In the genomic region with DNA sequence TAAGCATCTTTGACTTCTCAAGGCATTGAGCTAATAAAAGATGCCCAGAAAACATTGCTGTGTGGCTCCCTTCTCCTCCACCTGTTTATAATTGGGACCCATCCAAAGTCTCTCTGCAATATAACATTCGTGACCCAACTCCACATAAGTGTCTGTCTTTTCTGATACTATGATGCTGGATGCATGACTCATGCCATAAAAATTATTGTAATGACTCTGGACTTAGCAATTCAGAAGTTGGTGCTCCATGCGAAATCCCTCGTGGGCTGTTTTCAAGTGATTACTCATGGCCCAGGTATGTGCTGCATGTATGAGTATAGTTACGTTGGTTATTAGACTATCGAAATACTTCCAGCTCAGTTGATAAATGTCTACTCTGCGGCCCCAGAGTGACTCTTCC, we compare ENCODE assay signal across 1 cellular context.
TF ChIP-seq lines count a peak whose summit lies in the region.

No MANE protein-coding gene starts in this region.

TF ChIP-seq in HEK293, 187 proteins besides CTCF, POLR2A, EP300 and RAD21 (continued from another document):
- TF ChIP-seq, protein P1, sequence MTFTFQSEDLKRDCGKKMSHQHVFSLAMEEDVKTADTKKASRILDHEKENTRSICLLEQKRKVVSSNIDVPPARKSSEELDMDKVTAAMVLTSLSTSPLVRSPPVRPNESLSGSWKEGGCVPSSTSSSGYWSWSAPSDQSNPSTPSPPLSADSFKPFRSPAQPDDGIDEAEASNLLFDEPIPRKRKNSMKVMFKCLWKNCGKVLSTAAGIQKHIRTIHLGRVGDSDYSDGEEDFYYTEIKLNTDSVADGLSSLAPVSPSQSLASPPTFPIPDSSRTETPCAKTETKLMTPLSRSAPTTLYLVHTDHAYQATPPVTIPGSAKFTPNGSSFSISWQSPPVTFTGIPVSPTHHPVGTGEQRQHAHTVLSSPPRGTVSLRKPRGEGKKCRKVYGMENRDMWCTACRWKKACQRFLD (tag by site-specific recombination; IDR thresholded peaks at IDR 0.05) = no peak
- TF ChIP-seq, protein P2, sequence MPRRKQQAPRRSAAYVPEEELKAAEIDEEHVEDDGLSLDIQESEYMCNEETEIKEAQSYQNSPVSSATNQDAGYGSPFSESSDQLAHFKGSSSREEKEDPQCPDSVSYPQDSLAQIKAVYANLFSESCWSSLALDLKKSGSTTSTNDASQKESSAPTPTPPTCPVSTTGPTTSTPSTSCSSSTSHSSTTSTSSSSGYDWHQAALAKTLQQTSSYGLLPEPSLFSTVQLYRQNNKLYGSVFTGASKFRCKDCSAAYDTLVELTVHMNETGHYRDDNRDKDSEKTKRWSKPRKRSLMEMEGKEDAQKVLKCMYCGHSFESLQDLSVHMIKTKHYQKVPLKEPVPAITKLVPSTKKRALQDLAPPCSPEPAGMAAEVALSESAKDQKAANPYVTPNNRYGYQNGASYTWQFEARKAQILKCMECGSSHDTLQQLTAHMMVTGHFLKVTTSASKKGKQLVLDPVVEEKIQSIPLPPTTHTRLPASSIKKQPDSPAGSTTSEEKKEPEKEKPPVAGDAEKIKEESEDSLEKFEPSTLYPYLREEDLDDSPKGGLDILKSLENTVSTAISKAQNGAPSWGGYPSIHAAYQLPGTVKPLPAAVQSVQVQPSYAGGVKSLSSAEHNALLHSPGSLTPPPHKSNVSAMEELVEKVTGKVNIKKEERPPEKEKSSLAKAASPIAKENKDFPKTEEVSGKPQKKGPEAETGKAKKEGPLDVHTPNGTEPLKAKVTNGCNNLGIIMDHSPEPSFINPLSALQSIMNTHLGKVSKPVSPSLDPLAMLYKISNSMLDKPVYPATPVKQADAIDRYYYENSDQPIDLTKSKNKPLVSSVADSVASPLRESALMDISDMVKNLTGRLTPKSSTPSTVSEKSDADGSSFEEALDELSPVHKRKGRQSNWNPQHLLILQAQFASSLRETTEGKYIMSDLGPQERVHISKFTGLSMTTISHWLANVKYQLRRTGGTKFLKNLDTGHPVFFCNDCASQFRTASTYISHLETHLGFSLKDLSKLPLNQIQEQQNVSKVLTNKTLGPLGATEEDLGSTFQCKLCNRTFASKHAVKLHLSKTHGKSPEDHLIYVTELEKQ (tag by site-specific recombination; IDR thresholded peaks at IDR 0.05; ENCODE audit: borderline replicate concordance) = peak; percentile 78
- TF ChIP-seq, protein P3, sequence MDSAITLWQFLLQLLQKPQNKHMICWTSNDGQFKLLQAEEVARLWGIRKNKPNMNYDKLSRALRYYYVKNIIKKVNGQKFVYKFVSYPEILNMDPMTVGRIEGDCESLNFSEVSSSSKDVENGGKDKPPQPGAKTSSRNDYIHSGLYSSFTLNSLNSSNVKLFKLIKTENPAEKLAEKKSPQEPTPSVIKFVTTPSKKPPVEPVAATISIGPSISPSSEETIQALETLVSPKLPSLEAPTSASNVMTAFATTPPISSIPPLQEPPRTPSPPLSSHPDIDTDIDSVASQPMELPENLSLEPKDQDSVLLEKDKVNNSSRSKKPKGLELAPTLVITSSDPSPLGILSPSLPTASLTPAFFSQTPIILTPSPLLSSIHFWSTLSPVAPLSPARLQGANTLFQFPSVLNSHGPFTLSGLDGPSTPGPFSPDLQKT (IDR thresholded peaks at IDR 0.05; ENCODE audit: borderline replicate concordance, low read depth, low read length) = no peak
- peak; percentile 36; the same call in 1 of the 2 replicates for TF ChIP-seq OSR2 (tag by site-specific recombination; IDR thresholded peaks at IDR 0.05)
- peak; percentile 87 for TF ChIP-seq ZEB2 (tag by site-specific recombination; IDR thresholded peaks at IDR 0.05)
- TF ChIP-seq, protein P4, sequence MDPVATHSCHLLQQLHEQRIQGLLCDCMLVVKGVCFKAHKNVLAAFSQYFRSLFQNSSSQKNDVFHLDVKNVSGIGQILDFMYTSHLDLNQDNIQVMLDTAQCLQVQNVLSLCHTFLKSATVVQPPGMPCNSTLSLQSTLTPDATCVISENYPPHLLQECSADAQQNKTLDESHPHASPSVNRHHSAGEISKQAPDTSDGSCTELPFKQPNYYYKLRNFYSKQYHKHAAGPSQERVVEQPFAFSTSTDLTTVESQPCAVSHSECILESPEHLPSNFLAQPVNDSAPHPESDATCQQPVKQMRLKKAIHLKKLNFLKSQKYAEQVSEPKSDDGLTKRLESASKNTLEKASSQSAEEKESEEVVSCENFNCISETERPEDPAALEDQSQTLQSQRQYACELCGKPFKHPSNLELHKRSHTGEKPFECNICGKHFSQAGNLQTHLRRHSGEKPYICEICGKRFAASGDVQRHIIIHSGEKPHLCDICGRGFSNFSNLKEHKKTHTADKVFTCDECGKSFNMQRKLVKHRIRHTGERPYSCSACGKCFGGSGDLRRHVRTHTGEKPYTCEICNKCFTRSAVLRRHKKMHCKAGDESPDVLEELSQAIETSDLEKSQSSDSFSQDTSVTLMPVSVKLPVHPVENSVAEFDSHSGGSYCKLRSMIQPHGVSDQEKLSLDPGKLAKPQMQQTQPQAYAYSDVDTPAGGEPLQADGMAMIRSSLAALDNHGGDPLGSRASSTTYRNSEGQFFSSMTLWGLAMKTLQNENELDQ (tag by site-specific recombination; IDR thresholded peaks at IDR 0.05; ENCODE audit: low read depth) = no peak
- no peak for TF ChIP-seq ZNF596 (tag by site-specific recombination; IDR thresholded peaks at IDR 0.05)
- TF ChIP-seq ZNF302 (tag by site-specific recombination; IDR thresholded peaks at IDR 0.05; ENCODE audit: low read depth) = no peak
- TF ChIP-seq, protein P5, sequence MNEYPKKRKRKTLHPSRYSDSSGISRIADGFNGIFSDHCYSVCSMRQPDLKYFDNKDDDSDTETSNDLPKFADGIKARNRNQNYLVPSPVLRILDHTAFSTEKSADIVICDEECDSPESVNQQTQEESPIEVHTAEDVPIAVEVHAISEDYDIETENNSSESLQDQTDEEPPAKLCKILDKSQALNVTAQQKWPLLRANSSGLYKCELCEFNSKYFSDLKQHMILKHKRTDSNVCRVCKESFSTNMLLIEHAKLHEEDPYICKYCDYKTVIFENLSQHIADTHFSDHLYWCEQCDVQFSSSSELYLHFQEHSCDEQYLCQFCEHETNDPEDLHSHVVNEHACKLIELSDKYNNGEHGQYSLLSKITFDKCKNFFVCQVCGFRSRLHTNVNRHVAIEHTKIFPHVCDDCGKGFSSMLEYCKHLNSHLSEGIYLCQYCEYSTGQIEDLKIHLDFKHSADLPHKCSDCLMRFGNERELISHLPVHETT (tag by site-specific recombination; IDR thresholded peaks at IDR 0.05) = peak; percentile 91; the same call in 1 of the 2 replicates
- no peak for TF ChIP-seq YY2 (tag by site-specific recombination; IDR thresholded peaks at IDR 0.05)
- TF ChIP-seq, protein P6, sequence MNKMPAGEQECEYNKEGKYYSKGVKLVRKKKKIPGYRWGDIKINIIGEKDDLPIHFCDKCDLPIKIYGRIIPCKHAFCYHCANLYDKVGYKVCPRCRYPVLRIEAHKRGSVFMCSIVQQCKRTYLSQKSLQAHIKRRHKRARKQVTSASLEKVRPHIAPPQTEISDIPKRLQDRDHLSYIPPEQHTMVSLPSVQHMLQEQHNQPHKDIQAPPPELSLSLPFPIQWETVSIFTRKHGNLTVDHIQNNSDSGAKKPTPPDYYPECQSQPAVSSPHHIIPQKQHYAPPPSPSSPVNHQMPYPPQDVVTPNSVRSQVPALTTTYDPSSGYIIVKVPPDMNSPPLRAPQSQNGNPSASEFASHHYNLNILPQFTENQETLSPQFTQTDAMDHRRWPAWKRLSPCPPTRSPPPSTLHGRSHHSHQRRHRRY (tag by site-specific recombination; IDR thresholded peaks at IDR 0.05) = no peak
- TF ChIP-seq, protein P7, sequence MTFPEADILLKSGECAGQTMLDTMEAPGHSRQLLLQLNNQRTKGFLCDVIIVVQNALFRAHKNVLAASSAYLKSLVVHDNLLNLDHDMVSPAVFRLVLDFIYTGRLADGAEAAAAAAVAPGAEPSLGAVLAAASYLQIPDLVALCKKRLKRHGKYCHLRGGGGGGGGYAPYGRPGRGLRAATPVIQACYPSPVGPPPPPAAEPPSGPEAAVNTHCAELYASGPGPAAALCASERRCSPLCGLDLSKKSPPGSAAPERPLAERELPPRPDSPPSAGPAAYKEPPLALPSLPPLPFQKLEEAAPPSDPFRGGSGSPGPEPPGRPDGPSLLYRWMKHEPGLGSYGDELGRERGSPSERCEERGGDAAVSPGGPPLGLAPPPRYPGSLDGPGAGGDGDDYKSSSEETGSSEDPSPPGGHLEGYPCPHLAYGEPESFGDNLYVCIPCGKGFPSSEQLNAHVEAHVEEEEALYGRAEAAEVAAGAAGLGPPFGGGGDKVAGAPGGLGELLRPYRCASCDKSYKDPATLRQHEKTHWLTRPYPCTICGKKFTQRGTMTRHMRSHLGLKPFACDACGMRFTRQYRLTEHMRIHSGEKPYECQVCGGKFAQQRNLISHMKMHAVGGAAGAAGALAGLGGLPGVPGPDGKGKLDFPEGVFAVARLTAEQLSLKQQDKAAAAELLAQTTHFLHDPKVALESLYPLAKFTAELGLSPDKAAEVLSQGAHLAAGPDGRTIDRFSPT (tag by site-specific recombination; IDR thresholded peaks at IDR 0.05) = peak; percentile 92
- no peak for TF ChIP-seq ZNF777 (tag by site-specific recombination; IDR thresholded peaks at IDR 0.05; ENCODE audit: borderline replicate concordance)
- TF ChIP-seq ZBTB17 (tag by site-specific recombination; IDR thresholded peaks at IDR 0.05) = peak; percentile 46
- TF ChIP-seq SCRT1 (tag by site-specific recombination; IDR thresholded peaks at IDR 0.05; ENCODE audit: borderline replicate concordance) = no peak
- no peak for TF ChIP-seq ZNF830 (tag by site-specific recombination; IDR thresholded peaks at IDR 0.05; ENCODE audit: low read depth)
- peak; percentile 38; the same call in 1 of the 2 replicates for TF ChIP-seq ZNF324 (tag by site-specific recombination; IDR thresholded peaks at IDR 0.05)
- TF ChIP-seq ZNF768 (tag by site-specific recombination; IDR thresholded peaks at IDR 0.05) = no peak
- no peak for TF ChIP-seq ZNF341 (tag by site-specific recombination; IDR thresholded peaks at IDR 0.05; ENCODE audit: low read depth)
- no peak for TF ChIP-seq GFI1B (tag by site-specific recombination; IDR thresholded peaks at IDR 0.05)
- TF ChIP-seq ZNF514 (tag by site-specific recombination; IDR thresholded peaks at IDR 0.05) = no peak
- TF ChIP-seq, protein P8, sequence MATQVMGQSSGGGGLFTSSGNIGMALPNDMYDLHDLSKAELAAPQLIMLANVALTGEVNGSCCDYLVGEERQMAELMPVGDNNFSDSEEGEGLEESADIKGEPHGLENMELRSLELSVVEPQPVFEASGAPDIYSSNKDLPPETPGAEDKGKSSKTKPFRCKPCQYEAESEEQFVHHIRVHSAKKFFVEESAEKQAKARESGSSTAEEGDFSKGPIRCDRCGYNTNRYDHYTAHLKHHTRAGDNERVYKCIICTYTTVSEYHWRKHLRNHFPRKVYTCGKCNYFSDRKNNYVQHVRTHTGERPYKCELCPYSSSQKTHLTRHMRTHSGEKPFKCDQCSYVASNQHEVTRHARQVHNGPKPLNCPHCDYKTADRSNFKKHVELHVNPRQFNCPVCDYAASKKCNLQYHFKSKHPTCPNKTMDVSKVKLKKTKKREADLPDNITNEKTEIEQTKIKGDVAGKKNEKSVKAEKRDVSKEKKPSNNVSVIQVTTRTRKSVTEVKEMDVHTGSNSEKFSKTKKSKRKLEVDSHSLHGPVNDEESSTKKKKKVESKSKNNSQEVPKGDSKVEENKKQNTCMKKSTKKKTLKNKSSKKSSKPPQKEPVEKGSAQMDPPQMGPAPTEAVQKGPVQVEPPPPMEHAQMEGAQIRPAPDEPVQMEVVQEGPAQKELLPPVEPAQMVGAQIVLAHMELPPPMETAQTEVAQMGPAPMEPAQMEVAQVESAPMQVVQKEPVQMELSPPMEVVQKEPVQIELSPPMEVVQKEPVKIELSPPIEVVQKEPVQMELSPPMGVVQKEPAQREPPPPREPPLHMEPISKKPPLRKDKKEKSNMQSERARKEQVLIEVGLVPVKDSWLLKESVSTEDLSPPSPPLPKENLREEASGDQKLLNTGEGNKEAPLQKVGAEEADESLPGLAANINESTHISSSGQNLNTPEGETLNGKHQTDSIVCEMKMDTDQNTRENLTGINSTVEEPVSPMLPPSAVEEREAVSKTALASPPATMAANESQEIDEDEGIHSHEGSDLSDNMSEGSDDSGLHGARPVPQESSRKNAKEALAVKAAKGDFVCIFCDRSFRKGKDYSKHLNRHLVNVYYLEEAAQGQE (tag by site-specific recombination; IDR thresholded peaks at IDR 0.05) = 0 out of 2 replicates have a peak, but pooled peaks have one; percentile 20
- TF ChIP-seq, protein P9, sequence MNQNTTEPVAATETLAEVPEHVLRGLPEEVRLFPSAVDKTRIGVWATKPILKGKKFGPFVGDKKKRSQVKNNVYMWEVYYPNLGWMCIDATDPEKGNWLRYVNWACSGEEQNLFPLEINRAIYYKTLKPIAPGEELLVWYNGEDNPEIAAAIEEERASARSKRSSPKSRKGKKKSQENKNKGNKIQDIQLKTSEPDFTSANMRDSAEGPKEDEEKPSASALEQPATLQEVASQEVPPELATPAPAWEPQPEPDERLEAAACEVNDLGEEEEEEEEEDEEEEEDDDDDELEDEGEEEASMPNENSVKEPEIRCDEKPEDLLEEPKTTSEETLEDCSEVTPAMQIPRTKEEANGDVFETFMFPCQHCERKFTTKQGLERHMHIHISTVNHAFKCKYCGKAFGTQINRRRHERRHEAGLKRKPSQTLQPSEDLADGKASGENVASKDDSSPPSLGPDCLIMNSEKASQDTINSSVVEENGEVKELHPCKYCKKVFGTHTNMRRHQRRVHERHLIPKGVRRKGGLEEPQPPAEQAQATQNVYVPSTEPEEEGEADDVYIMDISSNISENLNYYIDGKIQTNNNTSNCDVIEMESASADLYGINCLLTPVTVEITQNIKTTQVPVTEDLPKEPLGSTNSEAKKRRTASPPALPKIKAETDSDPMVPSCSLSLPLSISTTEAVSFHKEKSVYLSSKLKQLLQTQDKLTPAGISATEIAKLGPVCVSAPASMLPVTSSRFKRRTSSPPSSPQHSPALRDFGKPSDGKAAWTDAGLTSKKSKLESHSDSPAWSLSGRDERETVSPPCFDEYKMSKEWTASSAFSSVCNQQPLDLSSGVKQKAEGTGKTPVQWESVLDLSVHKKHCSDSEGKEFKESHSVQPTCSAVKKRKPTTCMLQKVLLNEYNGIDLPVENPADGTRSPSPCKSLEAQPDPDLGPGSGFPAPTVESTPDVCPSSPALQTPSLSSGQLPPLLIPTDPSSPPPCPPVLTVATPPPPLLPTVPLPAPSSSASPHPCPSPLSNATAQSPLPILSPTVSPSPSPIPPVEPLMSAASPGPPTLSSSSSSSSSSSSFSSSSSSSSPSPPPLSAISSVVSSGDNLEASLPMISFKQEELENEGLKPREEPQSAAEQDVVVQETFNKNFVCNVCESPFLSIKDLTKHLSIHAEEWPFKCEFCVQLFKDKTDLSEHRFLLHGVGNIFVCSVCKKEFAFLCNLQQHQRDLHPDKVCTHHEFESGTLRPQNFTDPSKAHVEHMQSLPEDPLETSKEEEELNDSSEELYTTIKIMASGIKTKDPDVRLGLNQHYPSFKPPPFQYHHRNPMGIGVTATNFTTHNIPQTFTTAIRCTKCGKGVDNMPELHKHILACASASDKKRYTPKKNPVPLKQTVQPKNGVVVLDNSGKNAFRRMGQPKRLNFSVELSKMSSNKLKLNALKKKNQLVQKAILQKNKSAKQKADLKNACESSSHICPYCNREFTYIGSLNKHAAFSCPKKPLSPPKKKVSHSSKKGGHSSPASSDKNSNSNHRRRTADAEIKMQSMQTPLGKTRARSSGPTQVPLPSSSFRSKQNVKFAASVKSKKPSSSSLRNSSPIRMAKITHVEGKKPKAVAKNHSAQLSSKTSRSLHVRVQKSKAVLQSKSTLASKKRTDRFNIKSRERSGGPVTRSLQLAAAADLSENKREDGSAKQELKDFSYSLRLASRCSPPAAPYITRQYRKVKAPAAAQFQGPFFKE (tag by site-specific recombination; IDR thresholded peaks at IDR 0.05; ENCODE audit: borderline replicate concordance) = no peak
- TF ChIP-seq HOXA7 (CRISPR knock-in tag; IDR thresholded peaks at IDR 0.05; ENCODE audit: borderline replicate concordance) = no peak
- no peak for TF ChIP-seq ZFP3 (tag by site-specific recombination; IDR thresholded peaks at IDR 0.05; ENCODE audit: low read depth)
- TF ChIP-seq ZFHX2 (tag by site-specific recombination; conservative IDR thresholded peaks at IDR 0.05) = no peak
- no peak for TF ChIP-seq ZNF404 (tag by site-specific recombination; IDR thresholded peaks at IDR 0.05)
- TF ChIP-seq ZBTB8A (tag by site-specific recombination; IDR thresholded peaks at IDR 0.05) = no peak
TF ChIP-seq in HEK293: peak in this region for 46.
